In the genomic region with DNA sequence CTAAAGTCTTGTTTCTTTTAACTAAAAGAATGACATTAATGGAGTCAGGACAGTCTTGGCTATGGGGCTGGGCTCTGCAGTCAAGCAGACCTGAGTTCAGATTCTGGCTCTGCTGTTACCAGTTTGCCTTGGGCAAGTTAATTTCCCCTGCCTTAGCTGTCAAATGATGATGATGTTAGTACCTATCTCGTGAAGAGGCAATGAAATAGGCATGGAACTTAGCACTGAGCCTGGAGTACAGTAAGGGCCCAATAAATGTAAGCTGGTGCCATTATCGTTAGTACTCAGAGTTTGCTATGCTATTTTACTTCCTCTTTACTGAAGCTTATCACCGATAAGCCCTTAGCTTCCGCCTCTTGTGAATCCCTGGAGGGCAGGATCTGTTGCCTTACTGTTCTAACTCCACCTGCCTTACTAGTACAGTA, we compare ENCODE assay signal across 1 cellular context.
TF ChIP-seq lines count a peak whose summit lies in the region.

No MANE protein-coding gene starts in this region.

TF ChIP-seq in K562, 482 proteins besides CTCF, POLR2A, EP300 and RAD21 (continued from another document):
- TF ChIP-seq, protein P1, sequence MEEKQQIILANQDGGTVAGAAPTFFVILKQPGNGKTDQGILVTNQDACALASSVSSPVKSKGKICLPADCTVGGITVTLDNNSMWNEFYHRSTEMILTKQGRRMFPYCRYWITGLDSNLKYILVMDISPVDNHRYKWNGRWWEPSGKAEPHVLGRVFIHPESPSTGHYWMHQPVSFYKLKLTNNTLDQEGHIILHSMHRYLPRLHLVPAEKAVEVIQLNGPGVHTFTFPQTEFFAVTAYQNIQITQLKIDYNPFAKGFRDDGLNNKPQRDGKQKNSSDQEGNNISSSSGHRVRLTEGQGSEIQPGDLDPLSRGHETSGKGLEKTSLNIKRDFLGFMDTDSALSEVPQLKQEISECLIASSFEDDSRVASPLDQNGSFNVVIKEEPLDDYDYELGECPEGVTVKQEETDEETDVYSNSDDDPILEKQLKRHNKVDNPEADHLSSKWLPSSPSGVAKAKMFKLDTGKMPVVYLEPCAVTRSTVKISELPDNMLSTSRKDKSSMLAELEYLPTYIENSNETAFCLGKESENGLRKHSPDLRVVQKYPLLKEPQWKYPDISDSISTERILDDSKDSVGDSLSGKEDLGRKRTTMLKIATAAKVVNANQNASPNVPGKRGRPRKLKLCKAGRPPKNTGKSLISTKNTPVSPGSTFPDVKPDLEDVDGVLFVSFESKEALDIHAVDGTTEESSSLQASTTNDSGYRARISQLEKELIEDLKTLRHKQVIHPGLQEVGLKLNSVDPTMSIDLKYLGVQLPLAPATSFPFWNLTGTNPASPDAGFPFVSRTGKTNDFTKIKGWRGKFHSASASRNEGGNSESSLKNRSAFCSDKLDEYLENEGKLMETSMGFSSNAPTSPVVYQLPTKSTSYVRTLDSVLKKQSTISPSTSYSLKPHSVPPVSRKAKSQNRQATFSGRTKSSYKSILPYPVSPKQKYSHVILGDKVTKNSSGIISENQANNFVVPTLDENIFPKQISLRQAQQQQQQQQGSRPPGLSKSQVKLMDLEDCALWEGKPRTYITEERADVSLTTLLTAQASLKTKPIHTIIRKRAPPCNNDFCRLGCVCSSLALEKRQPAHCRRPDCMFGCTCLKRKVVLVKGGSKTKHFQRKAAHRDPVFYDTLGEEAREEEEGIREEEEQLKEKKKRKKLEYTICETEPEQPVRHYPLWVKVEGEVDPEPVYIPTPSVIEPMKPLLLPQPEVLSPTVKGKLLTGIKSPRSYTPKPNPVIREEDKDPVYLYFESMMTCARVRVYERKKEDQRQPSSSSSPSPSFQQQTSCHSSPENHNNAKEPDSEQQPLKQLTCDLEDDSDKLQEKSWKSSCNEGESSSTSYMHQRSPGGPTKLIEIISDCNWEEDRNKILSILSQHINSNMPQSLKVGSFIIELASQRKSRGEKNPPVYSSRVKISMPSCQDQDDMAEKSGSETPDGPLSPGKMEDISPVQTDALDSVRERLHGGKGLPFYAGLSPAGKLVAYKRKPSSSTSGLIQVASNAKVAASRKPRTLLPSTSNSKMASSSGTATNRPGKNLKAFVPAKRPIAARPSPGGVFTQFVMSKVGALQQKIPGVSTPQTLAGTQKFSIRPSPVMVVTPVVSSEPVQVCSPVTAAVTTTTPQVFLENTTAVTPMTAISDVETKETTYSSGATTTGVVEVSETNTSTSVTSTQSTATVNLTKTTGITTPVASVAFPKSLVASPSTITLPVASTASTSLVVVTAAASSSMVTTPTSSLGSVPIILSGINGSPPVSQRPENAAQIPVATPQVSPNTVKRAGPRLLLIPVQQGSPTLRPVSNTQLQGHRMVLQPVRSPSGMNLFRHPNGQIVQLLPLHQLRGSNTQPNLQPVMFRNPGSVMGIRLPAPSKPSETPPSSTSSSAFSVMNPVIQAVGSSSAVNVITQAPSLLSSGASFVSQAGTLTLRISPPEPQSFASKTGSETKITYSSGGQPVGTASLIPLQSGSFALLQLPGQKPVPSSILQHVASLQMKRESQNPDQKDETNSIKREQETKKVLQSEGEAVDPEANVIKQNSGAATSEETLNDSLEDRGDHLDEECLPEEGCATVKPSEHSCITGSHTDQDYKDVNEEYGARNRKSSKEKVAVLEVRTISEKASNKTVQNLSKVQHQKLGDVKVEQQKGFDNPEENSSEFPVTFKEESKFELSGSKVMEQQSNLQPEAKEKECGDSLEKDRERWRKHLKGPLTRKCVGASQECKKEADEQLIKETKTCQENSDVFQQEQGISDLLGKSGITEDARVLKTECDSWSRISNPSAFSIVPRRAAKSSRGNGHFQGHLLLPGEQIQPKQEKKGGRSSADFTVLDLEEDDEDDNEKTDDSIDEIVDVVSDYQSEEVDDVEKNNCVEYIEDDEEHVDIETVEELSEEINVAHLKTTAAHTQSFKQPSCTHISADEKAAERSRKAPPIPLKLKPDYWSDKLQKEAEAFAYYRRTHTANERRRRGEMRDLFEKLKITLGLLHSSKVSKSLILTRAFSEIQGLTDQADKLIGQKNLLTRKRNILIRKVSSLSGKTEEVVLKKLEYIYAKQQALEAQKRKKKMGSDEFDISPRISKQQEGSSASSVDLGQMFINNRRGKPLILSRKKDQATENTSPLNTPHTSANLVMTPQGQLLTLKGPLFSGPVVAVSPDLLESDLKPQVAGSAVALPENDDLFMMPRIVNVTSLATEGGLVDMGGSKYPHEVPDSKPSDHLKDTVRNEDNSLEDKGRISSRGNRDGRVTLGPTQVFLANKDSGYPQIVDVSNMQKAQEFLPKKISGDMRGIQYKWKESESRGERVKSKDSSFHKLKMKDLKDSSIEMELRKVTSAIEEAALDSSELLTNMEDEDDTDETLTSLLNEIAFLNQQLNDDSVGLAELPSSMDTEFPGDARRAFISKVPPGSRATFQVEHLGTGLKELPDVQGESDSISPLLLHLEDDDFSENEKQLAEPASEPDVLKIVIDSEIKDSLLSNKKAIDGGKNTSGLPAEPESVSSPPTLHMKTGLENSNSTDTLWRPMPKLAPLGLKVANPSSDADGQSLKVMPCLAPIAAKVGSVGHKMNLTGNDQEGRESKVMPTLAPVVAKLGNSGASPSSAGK (IDR thresholded peaks at IDR 0.05): peak; percentile 63; the same call in 1 of the 2 replicates
